In the genomic region with DNA sequence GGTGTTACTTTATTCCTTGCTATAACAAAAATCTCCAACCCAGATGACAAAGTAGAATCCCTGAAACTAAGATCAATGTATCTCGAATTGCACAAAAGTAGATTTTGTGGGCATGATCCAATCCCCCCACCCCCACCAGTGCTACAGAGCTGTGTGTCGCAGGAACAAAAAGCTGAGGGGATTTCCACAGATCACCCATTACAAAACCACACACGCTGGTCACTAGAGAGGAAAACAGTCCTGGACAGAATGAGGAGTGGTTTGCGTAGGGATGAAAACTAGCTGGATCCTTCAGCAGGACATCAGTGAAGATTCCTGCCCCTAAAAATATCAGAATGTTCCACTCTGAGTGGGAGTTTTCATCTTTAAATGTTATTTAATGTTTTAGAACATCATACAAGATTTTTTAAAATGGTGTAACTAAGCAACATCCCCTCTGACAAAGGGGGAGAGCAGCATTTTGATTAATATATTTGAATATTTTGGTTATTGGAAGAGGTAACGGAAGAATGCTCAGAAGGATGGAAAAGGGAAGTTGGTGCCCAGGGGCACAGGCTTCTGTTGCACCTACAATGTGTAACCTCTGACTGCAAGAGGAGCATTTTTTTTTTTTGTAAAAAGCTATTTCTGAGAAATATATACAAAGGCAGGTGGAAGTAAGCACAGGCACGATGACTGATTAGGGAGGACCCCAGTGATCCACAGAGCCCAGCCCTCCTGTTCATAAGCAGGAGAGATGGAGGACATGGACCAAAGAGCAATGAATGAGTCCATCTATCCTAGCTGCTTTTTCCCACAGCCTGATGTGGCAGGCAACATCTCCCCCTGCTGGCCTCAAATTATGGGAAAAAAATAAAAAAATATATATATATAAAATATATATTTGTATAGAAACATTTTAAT, we compare ENCODE assay signal across 7 cellular contexts.
DNase-seq lines count a peak whose midpoint lies in the region; ATAC-seq and TF ChIP-seq lines count a peak whose summit lies in the region.

No MANE protein-coding gene starts in this region.

- H3K4me2 ChIP-seq in SK-N-SH, result no peak overlapping the region

- DNase-seq in EL, result peak; percentile 51
- DNase-seq in SK-N-SH, result peak; percentile 54
- peak; percentile 70 for DNase-seq in choroid plexus epithelial cell (ENCODE audit: low read depth)
- peak in 1 of 3 donors; percentile 41 for DNase-seq in mucosa of descending colon
- DNase-seq in KG1 (lab: John Stamatoyannopoulos, UW), result no peak

- no peak for TF ChIP-seq EP300 in SK-N-SH (IDR thresholded peaks at IDR 0.05; ENCODE audit: borderline replicate concordance in 1 of 2, low read depth in 1 of 2, low read length in 1 of 2)

- no peak overlapping the region for H3K9ac ChIP-seq in SK-N-SH

- H3K4me1 ChIP-seq in SK-N-SH (ENCODE audit: control insufficient read depth in 1 of 2, insufficient read depth in 2 of 2, low read depth in 1 of 2, low read length in 1 of 2), result peaks cover 0 to 11% of the 10 kb centered on the region in 2 experiments; a peak in 2 of 4 replicates
- H3K4me1 ChIP-seq in mucosa of descending colon (ENCODE audit: low read depth), result no peaks in the 10 kb centered on the region

- no peaks in the 10 kb centered on the region for H3K79me2 ChIP-seq in SK-N-SH (ENCODE audit: insufficient read depth)

- no peaks in the 10 kb centered on the region for H3K27me3 ChIP-seq in SK-N-SH (ENCODE audit: insufficient read depth)

- POLR2A ChIA-PET in SK-N-SH (lab: Yijun Ruan, JAX), result interaction anchor here (0.6 kb wide), 1 partner anchor 1368 kb away, joined by 3 read pairs; a partner anchor contains a TSS

- 53% methylated on average over 6 of the region's 6 CpGs for WGBS in SK-N-SH (ENCODE audit: low lambda C conversion rate)

- H4K20me1 ChIP-seq in SK-N-SH (ENCODE audit: insufficient read depth), result no peaks in the 10 kb centered on the region

- intact Hi-C loops in mucosa of descending colon (cut with DNase I, micrococcal nuclease), result no loop called here

- peak; percentile 55 for TF ChIP-seq CTCF in SK-N-SH (IDR thresholded peaks at IDR 0.05)
- TF ChIP-seq CTCF in choroid plexus epithelial cell (conservative IDR thresholded peaks at IDR 0.05; ENCODE audit: low read depth, low read length), result peak; percentile 68
- peak; percentile 12 for TF ChIP-seq CTCF in mucosa of descending colon (IDR thresholded peaks at IDR 0.05)

- no peak overlapping the region for H3K27ac ChIP-seq in SK-N-SH (ENCODE audit: low read depth in 2 of 2, low read length in 1 of 2)

- peaks cover 28% of the 10 kb centered on the region for H3F3A ChIP-seq in SK-N-SH (replicated peaks; ENCODE audit: insufficient read depth)

- no peak overlapping the region for H2AFZ ChIP-seq in SK-N-SH (ENCODE audit: low read depth)

- CTCF ChIA-PET in SK-N-SH (lab: Yijun Ruan, JAX), result interaction anchor here (0.5 to 6.5 kb wide), 36 partner anchors 9 to 672 kb away, joined by 3 to 81 read pairs (median 4); a partner anchor contains a TSS

- ATAC-seq in HG02798 (IDR thresholded peaks at IDR 0.05; ENCODE audit: poor library complexity, unreplicated experiment) (peak; percentile 60), mucosa of descending colon (no peak), GM21825 (IDR thresholded peaks at IDR 0.05; ENCODE audit: unreplicated experiment) (no peak)

- H3K4me3 ChIP-seq in SK-N-SH (ENCODE audit: low read depth in 2 of 2, low read length in 1 of 2) (no peak overlapping the region), choroid plexus epithelial cell (ENCODE audit: low read depth, low read length) (no peak overlapping the region), mucosa of descending colon (no peak overlapping the region)

- H3K9me3 ChIP-seq in SK-N-SH (no peaks in the 10 kb centered on the region), mucosa of descending colon (no peaks in the 10 kb centered on the region)

- TF ChIP-seq RAD21 in SK-N-SH (IDR thresholded peaks at IDR 0.05; ENCODE audit: low read length), result peak; percentile 72

- no peaks in the 10 kb centered on the region for H3K36me3 ChIP-seq in SK-N-SH (replicated peaks in 1 of 2; ENCODE audit: control insufficient read depth in 1 of 2, insufficient read depth in 2 of 2, low read length in 1 of 2)
- H3K36me3 ChIP-seq in mucosa of descending colon (ENCODE audit: low read depth), result no peaks in the 10 kb centered on the region

- no peaks in the 10 kb centered on the region for H3K9me2 ChIP-seq in SK-N-SH

TF ChIP-seq in SK-N-SH, 30 proteins besides CTCF, POLR2A, EP300 and RAD21:
- TF ChIP-seq SMC3 (IDR thresholded peaks at IDR 0.05; ENCODE audit: low read depth, low read length), result peak; percentile 62
- no peak for TF ChIP-seq RCOR1 (IDR thresholded peaks at IDR 0.05; ENCODE audit: low read length)
- no peak for TF ChIP-seq FOSL2 (IDR thresholded peaks at IDR 0.05; ENCODE audit: borderline replicate concordance, low read depth)

Comparison
In these comparisons a context has a peak if more than half of its experiments do, and no peak if none do; other contexts are left out.
1. CTCF ChIP-seq: peak in every context shown above with its lines; median percentile 68 in choroid plexus epithelial cell; 55 in SK-N-SH; 12 in mucosa of descending colon.